In genomic region chr2:85890522-85891176, GRCh38 we compare ENCODE assay signal across 9 cellular contexts. TPM values are rescaled to one million over a fixed set of nuclear protein-coding genes. Genes with fewer than 3 reads are reported as not detected.
DNase-seq lines count a peak whose midpoint lies in the region; ATAC-seq and TF ChIP-seq lines count a peak whose summit lies in the region.
"Had no signal": no experiment of that assay in that cellular context is flagged by ENCODE, and none has a peak within 500 bp of the region (broad histone marks: within the 10 kb centered on the region; RNA-seq: fewer than 3 reads in every experiment).

No MANE protein-coding gene starts in this region.

- peaks cover 69% of the 10 kb centered on the region for H3K4me1 Mint-ChIP-seq in chondrocyte (ENCODE audit: low read depth)

- H3K27me3 Mint-ChIP-seq in chondrocyte (ENCODE audit: low read depth): no peaks in the 10 kb centered on the region

- no peaks in the 10 kb centered on the region; the same call in 1 of the 2 replicates for H4K20me1 ChIP-seq in DND-41 (ENCODE audit: insufficient read depth, low read length)

- H3K79me2 ChIP-seq in DND-41 (ENCODE audit: insufficient read depth, low read length): peaks cover 29% of the 10 kb centered on the region

- H2AFZ ChIP-seq in DND-41 (ENCODE audit: low read depth, low read length): peak overlapping the region; percentile 98; the same call in 1 of the 2 replicates

- H3K4me3 Mint-ChIP-seq in chondrocyte (ENCODE audit: unreplicated experiment): peak overlapping the region; percentile 45

- peaks cover 67% of the 10 kb centered on the region for H3K4me1 ChIP-seq in DND-41 (ENCODE audit: insufficient read depth, low read length)

- no peak overlapping the region for H3K27ac Mint-ChIP-seq in chondrocyte (ENCODE audit: unreplicated experiment)

- no peak for TF ChIP-seq POLR2A in NB4 (IDR thresholded peaks at IDR 0.05; ENCODE audit: extremely low read depth, insufficient read length)

- DNase-seq in DND-41 (no peak), NB4 (ENCODE audit: low read depth) (peak; percentile 27), chondrocyte (ENCODE audit: low spot score) (no peak), pons (ENCODE audit: low spot score) (peak; percentile 84), HCEC 1CT (no peak), COLO829 (ENCODE audit: low spot score) (no peak)

- no peaks in the 10 kb centered on the region for H3K36me3 Mint-ChIP-seq in chondrocyte (ENCODE audit: low read depth)

- no peak for ATAC-seq in DND-41 (ENCODE audit: insufficient read depth, low read depth)
- no peak for ATAC-seq in GM18907 (IDR thresholded peaks at IDR 0.05; ENCODE audit: unreplicated experiment)
- ATAC-seq in HG02678 (IDR thresholded peaks at IDR 0.05; ENCODE audit: unreplicated experiment): no peak
- ATAC-seq: HCT116 had no signal

- peak overlapping the region in 1 of 2 experiments; percentile 26; a peak in 1 of 4 replicates for H3K4me3 ChIP-seq in DND-41 (ENCODE audit: low read depth in 1 of 2, low read length in 2 of 2)
- H3K4me3 ChIP-seq in NB4 (ENCODE audit: low read depth, low read length): no peak overlapping the region

- H3K36me3 ChIP-seq in DND-41 (ENCODE audit: insufficient read depth, low read length): no peaks in the 10 kb centered on the region

- H3K9ac ChIP-seq in DND-41 (ENCODE audit: low read depth, low read length): no peak overlapping the region

- peaks cover 5% of the 10 kb centered on the region for H3K9me3 ChIP-seq in DND-41 (ENCODE audit: insufficient read depth, low read length, severe bottlenecking)

- TF ChIP-seq CTCF in DND-41 (IDR thresholded peaks at IDR 0.05; ENCODE audit: borderline replicate concordance, extremely low read depth, low read length, poor library complexity, severe bottlenecking): no peak
- no peak for TF ChIP-seq CTCF in NB4 (IDR thresholded peaks at IDR 0.05; ENCODE audit: low read depth, low read length)
- TF ChIP-seq CTCF in chondrocyte (IDR thresholded peaks at IDR 0.05): no peak

- no peaks in the 10 kb centered on the region for H3K27me3 ChIP-seq in DND-41 (ENCODE audit: insufficient read depth, low read length, poor library complexity)

- H3K4me2 ChIP-seq in DND-41 (ENCODE audit: insufficient read depth, low read length): peak overlapping the region; percentile 94; the same call in 1 of the 2 replicates

- no peaks in the 10 kb centered on the region for H3K9me3 Mint-ChIP-seq in chondrocyte (ENCODE audit: low read depth)

- 0 out of 2 replicates have a peak overlapping the region, but pooled peaks have one; percentile 2 for H3K27ac ChIP-seq in DND-41 (ENCODE audit: low read length)

RNA-seq across cellular contexts. Expression of gene ST3GAL5, which starts 1.9 kb away (rescaled TPM):
- 20.0 to 48.1 TPM (median 20.6 TPM) in 3 replicates for total RNA-seq in chondrocyte

Comparison
In these comparisons a context has a peak if more than half of its experiments do, and no peak if none do; other contexts are left out.
1. DNase-seq: peak in NB4 (single experiment) and pons (single experiment); none in DND-41 (single experiment), chondrocyte (single experiment), HCEC 1CT (single experiment) and COLO829 (single experiment).